1 cellular context compared by ENCODE assay signal in genomic region chr14:68979021-68979721, GRCh38.
TF ChIP-seq lines count a peak whose summit lies in the region.

Gene ACTN1, minus strand, starts transcription at chr14:68979302. Its CDS starts 246 bp downstream, at chr14:68979056.

TF ChIP-seq in A549, 52 proteins besides CTCF, POLR2A, EP300 and RAD21 (continued from another document):
- TF ChIP-seq PBX3 (IDR thresholded peaks at IDR 0.05) = peak; percentile 94
- peak; percentile 78 for TF ChIP-seq USF2 (IDR thresholded peaks at IDR 0.05)
- no peak for TF ChIP-seq KDM5A (IDR thresholded peaks at IDR 0.05)
- no peak for TF ChIP-seq EHMT2 (IDR thresholded peaks at IDR 0.05; ENCODE audit: low read depth)
